Comparison of ENCODE assay signal across 11 cellular contexts in the genomic region with DNA sequence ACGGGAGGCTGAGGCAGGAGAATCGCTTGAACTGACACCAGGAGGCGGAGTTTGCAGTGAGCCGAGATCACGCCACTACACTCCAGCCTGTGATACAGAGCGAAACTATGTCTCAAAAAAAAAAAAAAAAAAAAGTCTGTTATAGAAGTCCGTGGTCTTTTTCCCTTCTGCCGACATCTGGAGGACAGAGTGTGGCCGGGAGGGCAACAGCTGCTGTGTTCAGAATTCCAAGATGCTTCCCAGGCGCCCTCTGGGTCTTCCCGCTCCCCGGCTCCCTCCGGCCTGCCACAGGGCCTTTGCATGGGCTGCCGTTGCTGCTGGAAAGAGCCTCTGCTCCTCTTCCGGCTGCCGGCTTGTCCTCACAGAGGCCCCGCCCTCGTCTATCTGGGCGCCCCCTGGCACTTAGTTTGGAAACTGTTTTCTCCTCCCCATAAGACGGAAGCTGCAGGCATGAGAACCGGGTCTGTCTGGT. TPM values are rescaled to one million over a fixed set of nuclear protein-coding genes. Genes with fewer than 3 reads are reported as not detected.
A peak's percentile ranks its signal among the peaks of the same experiment; 100 is the strongest.
DNase-seq lines count a peak whose midpoint lies in the region; ATAC-seq and TF ChIP-seq lines count a peak whose summit lies in the region.
"Had no signal": no experiment of that assay in that cellular context is flagged by ENCODE, and none has a peak within 500 bp of the region (broad histone marks: within the 10 kb centered on the region; RNA-seq: fewer than 3 reads in every experiment).

No MANE protein-coding gene starts in this region.

- H3K4me2 ChIP-seq in BLaER1 = peak overlapping the region; percentile 99

- TF ChIP-seq CTCF in HFFc6 (IDR thresholded peaks at IDR 0.05) = peak; percentile 43; the same call in 1 of the 2 replicates

- peaks cover 16% of the 10 kb centered on the region for H4K20me1 ChIP-seq in BLaER1

- H3K9me3 Mint-ChIP-seq in HFFc6 = no peaks in the 10 kb centered on the region
- H3K9me3 Mint-ChIP-seq in activated CD4-positive, alpha-beta memory T cell treated with anti-CD3 and anti-CD28 coated beads for 36 hours = peaks cover 7% of the 10 kb centered on the region

- POLR2A ChIA-PET in activated CD4-positive, alpha-beta memory T cell treated with anti-CD3 and anti-CD28 coated beads for 36 hours (lab: Charles Lee) = no interaction called here

- H3K36me3 ChIP-seq in BLaER1 (no peaks in the 10 kb centered on the region), muscle layer of colon (ENCODE audit: insufficient read depth, low read length) (no peaks in the 10 kb centered on the region)

- peaks cover 22% of the 10 kb centered on the region for H3K27me3 ChIP-seq in BLaER1
- H3K27me3 ChIP-seq in muscle layer of colon (ENCODE audit: control insufficient read depth in 1 of 2, insufficient read depth in 2 of 2, low read length in 2 of 2) = peaks cover 0 to 15% of the 10 kb centered on the region in 2 donors

- ATAC-seq in HG02870 (IDR thresholded peaks at IDR 0.05; ENCODE audit: unreplicated experiment) (no peak), GM18520 (IDR thresholded peaks at IDR 0.05; ENCODE audit: unreplicated experiment) (no peak), HG03108 (IDR thresholded peaks at IDR 0.05; ENCODE audit: unreplicated experiment) (no peak)

- peaks cover 7% of the 10 kb centered on the region for H3K27me3 Mint-ChIP-seq in HFFc6 (ENCODE audit: insufficient read depth)
- peaks cover 6% of the 10 kb centered on the region for H3K27me3 Mint-ChIP-seq in activated CD4-positive, alpha-beta memory T cell treated with anti-CD3 and anti-CD28 coated beads for 36 hours

- DNase-seq in HFFc6 (peak; percentile 26), foreskin melanocyte (no peak)
- peak; percentile 56 for DNase-seq in activated CD4-positive, alpha-beta memory T cell treated with anti-CD3 and anti-CD28 coated beads for 36 hours
- DNase-seq: caudate nucleus, kidney, NCI-H1092 treated with DMSO at 0.1 percent for 48 hours had no signal

- peak overlapping the region; percentile 34; the same call in 1 of the 2 replicates for H3K4me3 Mint-ChIP-seq in HFFc6
- peak overlapping the region; percentile 16 for H3K4me3 Mint-ChIP-seq in activated CD4-positive, alpha-beta memory T cell treated with anti-CD3 and anti-CD28 coated beads for 36 hours

- H3K9ac ChIP-seq in BLaER1 (no peak overlapping the region; the same call in 1 of the 2 replicates), muscle layer of colon (ENCODE audit: low read length) (no peak overlapping the region)

- H3K27ac Mint-ChIP-seq in HFFc6 = no peak overlapping the region
- peak overlapping the region; percentile 30 for H3K27ac Mint-ChIP-seq in activated CD4-positive, alpha-beta memory T cell treated with anti-CD3 and anti-CD28 coated beads for 36 hours

- H3K36me3 Mint-ChIP-seq in HFFc6 (ENCODE audit: low read depth) = no peaks in the 10 kb centered on the region
- no peaks in the 10 kb centered on the region for H3K36me3 Mint-ChIP-seq in activated CD4-positive, alpha-beta memory T cell treated with anti-CD3 and anti-CD28 coated beads for 36 hours

- CTCF ChIA-PET in activated CD4-positive, alpha-beta memory T cell treated with anti-CD3 and anti-CD28 coated beads for 36 hours (lab: Charles Lee) = no interaction called here

- H3K4me1 ChIP-seq in BLaER1 = peaks cover 72% of the 10 kb centered on the region
- peaks cover 9% of the 10 kb centered on the region for H3K4me1 ChIP-seq in muscle layer of colon (ENCODE audit: insufficient read depth, low read length)

- peaks cover 5% of the 10 kb centered on the region; the same call in 1 of the 2 replicates for H3K4me1 Mint-ChIP-seq in HFFc6 (ENCODE audit: low read depth)
- peaks cover 3% of the 10 kb centered on the region for H3K4me1 Mint-ChIP-seq in activated CD4-positive, alpha-beta memory T cell treated with anti-CD3 and anti-CD28 coated beads for 36 hours (ENCODE audit: low read depth)

- H3K27ac ChIP-seq in BLaER1 = no peak overlapping the region
- H3K27ac ChIP-seq in muscle layer of colon (ENCODE audit: low read depth, low read length) = peak overlapping the region; percentile 61

- H3K9me3 ChIP-seq in BLaER1 (no peaks in the 10 kb centered on the region), muscle layer of colon (ENCODE audit: low read length) (no peaks in the 10 kb centered on the region)

- H3K4me3 ChIP-seq in BLaER1 (no peak overlapping the region), muscle layer of colon (ENCODE audit: low read depth in 1 of 2, low read length in 2 of 2) (no peak overlapping the region)

- intact Hi-C loops in activated CD4-positive, alpha-beta memory T cell treated with anti-CD3 and anti-CD28 coated beads for 36 hours (cut with micrococcal nuclease) = no loop called here

RNA-seq across cellular contexts. Expression of gene CACNA1H, which starts 2.4 kb away (rescaled TPM):
- total RNA-seq in HFFc6 (2021; fragmentation: NEBNext Ultra II Directional; extraction: Animal tissue kit (Norgen Biotek cat#: 25700)) = under 1 TPM in 2 of 6 experiments, not detected in 4; 0.03 to 0.05 TPM
- under 1 TPM; 0.26 to 0.61 TPM for total RNA-seq in activated CD4-positive, alpha-beta memory T cell treated with anti-CD3 and anti-CD28 coated beads for 36 hours

RNA-seq across cellular contexts. Expression of gene C1QTNF8, which starts 54.5 kb away (rescaled TPM):
- total RNA-seq in HFFc6 (2021; fragmentation: NEBNext Ultra II Directional; extraction: Animal tissue kit (Norgen Biotek cat#: 25700)) = not detected
- total RNA-seq in activated CD4-positive, alpha-beta memory T cell treated with anti-CD3 and anti-CD28 coated beads for 36 hours = not detected
- total RNA-seq: kidney had no signal
